ENCODE assay signal across 16 cellular contexts in the genomic region with DNA sequence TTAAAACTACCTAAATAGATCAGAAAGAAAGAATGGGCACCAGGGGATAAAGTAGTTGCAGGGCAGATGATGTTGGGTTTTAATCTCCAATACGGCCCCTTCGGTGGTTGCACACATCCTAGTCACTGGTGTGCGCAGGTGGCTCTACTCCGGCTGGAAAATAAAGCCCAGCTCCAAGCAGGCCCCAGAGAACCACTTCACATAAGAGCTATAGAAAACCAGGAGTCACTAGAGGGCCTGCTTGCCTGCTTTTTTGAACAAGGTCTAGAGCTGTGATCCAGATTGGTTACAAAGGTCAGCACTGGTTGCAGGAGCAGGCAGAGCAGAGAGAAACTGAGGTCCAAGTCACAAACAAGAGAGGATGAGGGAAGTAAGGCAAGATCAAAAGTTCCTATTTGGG. TPM values are rescaled to one million over a fixed set of nuclear protein-coding genes. Genes with fewer than 3 reads are reported as not detected.
DNase-seq lines count a peak whose midpoint lies in the region; ATAC-seq, FAIRE-seq and TF ChIP-seq lines count a peak whose summit lies in the region.
"Had no signal": no experiment of that assay in that cellular context is flagged by ENCODE, and none has a peak within 500 bp of the region (broad histone marks: within the 10 kb centered on the region; RNA-seq: fewer than 3 reads in every experiment).

No MANE protein-coding gene starts in this region.

- POLR2A ChIA-PET in Caco-2 (lab: Charles Lee) (no interaction called here), HepG2 (lab: Yijun Ruan, JAX) (no interaction called here)

- H3K27ac ChIP-seq in HepG2 (ENCODE audit: extremely low read length, insufficient read depth, low read length) (no peak overlapping the region), esophagus squamous epithelium (no peak overlapping the region)
- H3K27ac ChIP-seq: psoas muscle, RWPE1 had no signal

- H3K27me3 ChIP-seq in Caco-2 (replicated peaks; ENCODE audit: control insufficient read depth, insufficient read depth, low read length), result no peaks in the 10 kb centered on the region
- H3K27me3 ChIP-seq in HepG2 (ENCODE audit: control insufficient read depth in 1 of 2, insufficient read depth in 2 of 2, low read length in 2 of 2), result no peaks in the 10 kb centered on the region
- no peaks in the 10 kb centered on the region for H3K27me3 ChIP-seq in esophagus squamous epithelium

- DNase-seq in Caco-2, result peak in 1 of 2 experiments; percentile 20
- peak; percentile 76 for DNase-seq in NCI-H774 (lab: John Stamatoyannopoulos, UW)
- peak; percentile 28 for DNase-seq in HepG2 (ENCODE audit: low spot score)
- no peak for DNase-seq in stimulated activated naive CD8-positive, alpha-beta T cell treated with anti-CD3 and anti-CD28 coated beads, Interleukin-15, Interleukin-2, amounts not matched to agents 100 U/mL and 50 U/mL, for 24 hours
- DNase-seq in stimulated activated CD4-positive, alpha-beta T cell treated with anti-CD3 and anti-CD28 coated beads, Interleukin-1b, Interleukin-23, amount 100 ng/mL, for 48 hours, result no peak
- no peak for DNase-seq in esophagus squamous epithelium (lab: John Stamatoyannopoulos, UW)
- DNase-seq: activated T-cell treated with anti-CD3 and anti-CD28 coated beads, Interleukin-2, amount 50 U/mL, for 48 hours; head of caudate nucleus; MM.1S; psoas muscle; substantia nigra had no signal

- H3K36me3 ChIP-seq in Caco-2 (ENCODE audit: control insufficient read depth, insufficient read depth, low read length), result no peaks in the 10 kb centered on the region
- H3K36me3 ChIP-seq in HepG2 (replicated peaks in 1 of 2; ENCODE audit: control insufficient read depth in 1 of 2, insufficient read depth in 2 of 2, low read length in 2 of 2), result no peaks in the 10 kb centered on the region
- no peaks in the 10 kb centered on the region for H3K36me3 ChIP-seq in esophagus squamous epithelium

- no peak overlapping the region for H2AFZ ChIP-seq in HepG2 (ENCODE audit: low read length)

- ATAC-seq in HepG2, result peak; percentile 78
- no peak for ATAC-seq in stimulated activated naive CD8-positive, alpha-beta T cell treated with anti-CD3 and anti-CD28 coated beads, Interleukin-15, Interleukin-2, amounts not matched to agents 100 U/mL and 50 U/mL, for 24 hours
- ATAC-seq in GM21576 (IDR thresholded peaks at IDR 0.05; ENCODE audit: unreplicated experiment), result no peak
- ATAC-seq: psoas muscle had no signal

- H3K4me1 ChIP-seq in Caco-2 (no peaks in the 10 kb centered on the region), HepG2 (ENCODE audit: insufficient read depth, low read length) (peaks cover 11% of the 10 kb centered on the region), esophagus squamous epithelium (no peaks in the 10 kb centered on the region)
- H3K4me1 ChIP-seq: psoas muscle had no signal

- peaks cover 4% of the 10 kb centered on the region for H3K27me3 Mint-ChIP-seq in Caco-2 (ENCODE audit: insufficient read depth, unreplicated experiment)

- H3K4me1 Mint-ChIP-seq in Caco-2 (ENCODE audit: low read depth, unreplicated experiment), result peaks cover 17% of the 10 kb centered on the region
- H3K4me1 Mint-ChIP-seq: mesothelial cell of epicardium had no signal

- 57% methylated on average over 4 of the region's 4 CpGs for WGBS in HepG2 (ENCODE audit: low lambda C conversion rate)
- whole genome bisulfite sequencing in esophagus squamous epithelium, 2 donors, result 86 to 88% methylated on average over 4 of the region's 4 CpGs

- intact Hi-C loops in Caco-2 (cut with micrococcal nuclease; ENCODE audit: unreplicated experiment) (no loop called here), HepG2 (cut with micrococcal nuclease; ENCODE audit: unreplicated experiment) (no loop called here), esophagus squamous epithelium (cut with DNase I) (no loop called here)

- H3K4me3 ChIP-seq in Caco-2 (ENCODE audit: low read depth, low read length) (no peak overlapping the region), HepG2 (replicated peaks in 1 of 3; ENCODE audit: insufficient read depth in 1 of 3, low read depth in 2 of 3, low read length in 3 of 3) (no peak overlapping the region), esophagus squamous epithelium (no peak overlapping the region)
- H3K4me3 ChIP-seq: psoas muscle had no signal

- in situ Hi-C loops in HepG2 (cut with HindIII; ENCODE audit: extremely low pct_ligation_motif_present, low pct_unique_long_range_greater_than_20kb), result no loop called here

- H3K36me3 Mint-ChIP-seq in Caco-2 (ENCODE audit: insufficient read depth, unreplicated experiment), result no peaks in the 10 kb centered on the region
- H3K36me3 Mint-ChIP-seq: mesothelial cell of epicardium had no signal

- BruUV-seq in Caco-2 (replicated peaks; lab: Mats Ljungman, UMichigan), result no TSS peak
- BruUV-seq in HepG2 (replicated peaks; lab: Mats Ljungman, UMichigan), result no TSS peak

- TF ChIP-seq POLR2A in HepG2 (IDR thresholded peaks at IDR 0.05; ENCODE audit: insufficient read depth in 1 of 2, low read depth in 2 of 2, low read length in 2 of 2), result no peak
- TF ChIP-seq POLR2A in esophagus squamous epithelium (IDR thresholded peaks at IDR 0.05), result no peak

- FAIRE-seq in HepG2 (lab: Jason Lieb, UNC), result no peak
- FAIRE-seq: H54 had no signal

- TF ChIP-seq EP300 in HepG2 (IDR thresholded peaks at IDR 0.05; ENCODE audit: low read depth in 2 of 2, low read length in 2 of 2) (no peak), HepG2 (CRISPR knock-in tag; IDR thresholded peaks at IDR 0.05; ENCODE audit: borderline replicate concordance) (no peak)

- no peak for TF ChIP-seq RAD21 in HepG2 (CRISPR knock-in tag; IDR thresholded peaks at IDR 0.05)

- no peaks in the 10 kb centered on the region for H3K9me3 Mint-ChIP-seq in Caco-2 (ENCODE audit: unreplicated experiment)
- H3K9me3 Mint-ChIP-seq: mesothelial cell of epicardium had no signal

- H3K27ac Mint-ChIP-seq in Caco-2 (ENCODE audit: unreplicated experiment), result no peak overlapping the region
- H3K27ac Mint-ChIP-seq: mesothelial cell of epicardium had no signal

- no peak overlapping the region for H3K9ac ChIP-seq in HepG2 (ENCODE audit: insufficient read depth, low read depth, low read length)

- no peaks in the 10 kb centered on the region; the same call in 1 of the 2 replicates for H3K9me3 ChIP-seq in Caco-2
- H3K9me3 ChIP-seq in HepG2 (ENCODE audit: low read length), result no peaks in the 10 kb centered on the region
- no peaks in the 10 kb centered on the region for H3K9me3 ChIP-seq in esophagus squamous epithelium
- H3K9me3 ChIP-seq: psoas muscle had no signal

- TF ChIP-seq CTCF in Caco-2 (IDR thresholded peaks at IDR 0.05; ENCODE audit: insufficient read depth in 1 of 2, low read depth in 1 of 2, low read length in 1 of 2, severe bottlenecking in 1 of 2, unreplicated experiment in 1 of 2), result peak; percentile 14 to 24
- TF ChIP-seq CTCF in LNCAP (IDR thresholded peaks at IDR 0.05), result peak; percentile 36; the same call in 1 of the 2 replicates
- TF ChIP-seq CTCF in HepG2 (CRISPR knock-in tag; IDR thresholded peaks at IDR 0.05), result peak; percentile 51
- peak in 1 of 6 experiments; percentile 7 for TF ChIP-seq CTCF in esophagus squamous epithelium (IDR thresholded peaks at IDR 0.05)

- H3K79me2 ChIP-seq in HepG2 (ENCODE audit: insufficient read depth, low read length), result no peaks in the 10 kb centered on the region

- CTCF ChIA-PET in Caco-2 (lab: Charles Lee) (interaction anchor here (0.5 to 2.2 kb wide), 11 partner anchors 10 to 242 kb away, joined by 3 to 25 read pairs (median 5); a partner anchor contains a TSS), HepG2 (lab: Yijun Ruan, JAX; ENCODE audit: low intra/inter-chr PET ratio, low total read pairs) (no interaction called here)

- peak overlapping the region; percentile 33; the same call in 1 of the 2 replicates for H3K4me2 ChIP-seq in HepG2 (ENCODE audit: low read depth, low read length)

- no peaks in the 10 kb centered on the region for H4K20me1 ChIP-seq in HepG2 (ENCODE audit: insufficient read depth, low read length)

- no peak overlapping the region for H3K4me3 Mint-ChIP-seq in Caco-2 (ENCODE audit: unreplicated experiment)
- H3K4me3 Mint-ChIP-seq: mesothelial cell of epicardium had no signal

TF ChIP-seq in HepG2, 621 proteins besides CTCF, POLR2A, EP300 and RAD21:
- TF ChIP-seq STAG1 (CRISPR knock-in tag; IDR thresholded peaks at IDR 0.05), result peak; percentile 50
- peak; percentile 63; the same call in 1 of the 2 replicates for TF ChIP-seq HNF4G (IDR thresholded peaks at IDR 0.05; ENCODE audit: borderline replicate concordance, low read depth, low read length)
- no peak for TF ChIP-seq HNF4G (CRISPR knock-in tag; IDR thresholded peaks at IDR 0.05; ENCODE audit: borderline replicate concordance, low read depth)
- no peak for TF ChIP-seq WIZ (CRISPR knock-in tag; IDR thresholded peaks at IDR 0.05)
- peak; percentile 51 for TF ChIP-seq HNF4A (CRISPR knock-in tag; IDR thresholded peaks at IDR 0.05)
- no peak for TF ChIP-seq GABPA (IDR thresholded peaks at IDR 0.05; ENCODE audit: low read depth, low read length)
- TF ChIP-seq GABPA (CRISPR knock-in tag; IDR thresholded peaks at IDR 0.05; ENCODE audit: low read depth), result peak; percentile 44; the same call in 1 of the 2 replicates
- TF ChIP-seq PPARG (CRISPR knock-in tag; conservative IDR thresholded peaks at IDR 0.05), result peak; percentile 58; the same call in 1 of the 2 replicates

RNA-seq across cellular contexts. Expression of a gene that starts 41.5 kb away (rescaled TPM):
- total RNA-seq in Caco-2 (2022) (not detected in 2 replicates), HepG2 (2016; rRNA removed; fragmentation: Illumina TruSeq; extraction: Trizol) (not detected in 2 replicates), esophagus squamous epithelium (not detected)
- total RNA-seq in HepG2 (2016; cell fraction: cytosol; rRNA removed; fragmentation: Illumina TruSeq; extraction: Trizol; ENCODE audit: low read depth), result not detected in 2 replicates
- not detected in 2 replicates for total RNA-seq in HepG2 (2016; cell fraction: insoluble cytoplasmic fraction; rRNA removed; fragmentation: Illumina TruSeq; extraction: Trizol)
- not detected in 2 replicates for total RNA-seq in HepG2 (2016; cell fraction: membrane; rRNA removed; fragmentation: Illumina TruSeq; extraction: Trizol)
- total RNA-seq in HepG2 (2016; cell fraction: nucleus; rRNA removed; fragmentation: Illumina TruSeq; extraction: Trizol), result not detected in 2 replicates
- polyA plus RNA-seq in HepG2 (2011; rRNA removed), result not detected in 2 replicates
- not detected in 2 replicates for polyA plus RNA-seq in HepG2 (2011; cell fraction: cytosol; rRNA removed)
- not detected in 2 replicates for polyA plus RNA-seq in HepG2 (2011; cell fraction: nucleus; rRNA removed)
- not detected in 2 replicates for polyA plus RNA-seq in HepG2 (2012)
- not detected in 2 replicates for polyA plus RNA-seq in HepG2 (2016; cell fraction: cytosol; fragmentation: Illumina TruSeq; extraction: Trizol; ENCODE audit: low read depth)
- not detected in 2 replicates for polyA plus RNA-seq in HepG2 (2016; cell fraction: insoluble cytoplasmic fraction; fragmentation: Illumina TruSeq; extraction: Trizol; ENCODE audit: low read depth)
- polyA plus RNA-seq in HepG2 (2016; cell fraction: membrane; fragmentation: Illumina TruSeq; extraction: Trizol; ENCODE audit: low read depth), result not detected in 2 replicates
- not detected in 2 replicates for polyA plus RNA-seq in HepG2 (2016; cell fraction: nucleus; fragmentation: Illumina TruSeq; extraction: Trizol; ENCODE audit: insufficient read depth, low read depth)
- not detected in 2 replicates for polyA minus RNA-seq in HepG2 (2011; rRNA and poly(A)+ RNA removed; ENCODE audit: low replicate concordance)
- not detected in 2 replicates for polyA minus RNA-seq in HepG2 (2011; cell fraction: cytosol; rRNA and poly(A)+ RNA removed)
- not detected in 2 replicates for polyA minus RNA-seq in HepG2 (2011; cell fraction: nucleus; rRNA and poly(A)+ RNA removed)
- total RNA-seq: mesothelial cell of epicardium had no signal

Comparison
In these comparisons a context has a peak if more than half of its experiments do, and no peak if none do; other contexts are left out.
1. DNase-seq: peak in NCI-H774 (single experiment) and HepG2 (single experiment); none in stimulated activated naive CD8-positive, alpha-beta T cell treated with anti-CD3 and anti-CD28 coated beads, Interleukin-15, Interleukin-2, amounts not matched to agents 100 U/mL and 50 U/mL, for 24 hours (single experiment), stimulated activated CD4-positive, alpha-beta T cell treated with anti-CD3 and anti-CD28 coated beads, Interleukin-1b, Interleukin-23, amount 100 ng/mL, for 48 hours (single experiment) and esophagus squamous epithelium (single experiment).